14 cellular contexts compared by ENCODE assay signal in genomic region chr11:44621784-44622183, GRCh38. TPM values are rescaled to one million over a fixed set of nuclear protein-coding genes. Genes with fewer than 3 reads are reported as not detected.
DNase-seq lines count a peak whose midpoint lies in the region; ATAC-seq and TF ChIP-seq lines count a peak whose summit lies in the region.
"Had no signal": no experiment of that assay in that cellular context is flagged by ENCODE, and none has a peak within 500 bp of the region (broad histone marks: within the 10 kb centered on the region; RNA-seq: fewer than 3 reads in every experiment).

No MANE protein-coding gene starts in this region.

- H3K4me3 Mint-ChIP-seq in stimulated activated naive B cell treated with anti-CD40 and anti-IgM and Interleukin-4, amounts not matched to agents 10 μg/mL and 1 μg/mL and 100 μg/mL, for 72 hours = no peak overlapping the region

- no peaks in the 10 kb centered on the region for H3K27me3 Mint-ChIP-seq in stimulated activated naive B cell treated with anti-CD40 and anti-IgM and Interleukin-4, amounts not matched to agents 10 μg/mL and 1 μg/mL and 100 μg/mL, for 72 hours
- H3K27me3 Mint-ChIP-seq: naive thymus-derived CD8-positive, alpha-beta T cell had no signal

- no peaks in the 10 kb centered on the region for H3K27me3 ChIP-seq in Peyer's patch
- H3K27me3 ChIP-seq in effector memory CD4-positive, alpha-beta T cell (replicated peaks; ENCODE audit: control insufficient read depth, insufficient read depth, low read length, poor library complexity, severe bottlenecking) = no peaks in the 10 kb centered on the region
- H3K27me3 ChIP-seq: hepatocyte, left lung, thyroid gland had no signal

- H3K9me3 ChIP-seq in Peyer's patch = no peaks in the 10 kb centered on the region
- H3K9me3 ChIP-seq in effector memory CD4-positive, alpha-beta T cell (ENCODE audit: control insufficient read depth, low read length) = no peaks in the 10 kb centered on the region
- H3K9me3 ChIP-seq: left lung, thyroid gland had no signal

- peak; percentile 1 for DNase-seq in activated naive CD4-positive, alpha-beta T cell treated with Interleukin-2 at 50 U/mL for 16 hours
- no peak for DNase-seq in activated naive CD4-positive, alpha-beta T cell (lab: John Stamatoyannopoulos, UW)
- DNase-seq in Peyer's patch (peak in 2 of 3 donors; percentile 10 to 27), head of caudate nucleus (peak in 23 of 42 donors; percentile 1 to 42 (median 6)), kidney glomerular epithelial cell (lab: John Stamatoyannopoulos, UW) (no peak), NCI-H748 treated with DMSO at 0.1 percent for 48 hours (lab: John Stamatoyannopoulos, UW) (no peak)
- no peak for DNase-seq in stimulated activated naive B cell treated with anti-CD40 and anti-IgM and Interleukin-4, amounts not matched to agents 10 μg/mL and 1 μg/mL and 100 μg/mL, for 72 hours
- DNase-seq in effector memory CD4-positive, alpha-beta T cell = no peak
- DNase-seq: DMS 273 treated with DMSO at 0.1 percent for 48 hours had no signal

- intact Hi-C loops in head of caudate nucleus (cut with DNase I) = loop anchor here (2.0 to 10.0 kb wide), 4 partner anchors 106 to 483 kb away; partner anchors contain the start of gene TSPAN18

- peaks cover 0 to 14% (median 0%) of the 10 kb centered on the region in 3 donors for H3K36me3 ChIP-seq in Peyer's patch
- H3K36me3 ChIP-seq in effector memory CD4-positive, alpha-beta T cell (ENCODE audit: control insufficient read depth, insufficient read depth, low read length) = peaks cover 27% of the 10 kb centered on the region
- H3K36me3 ChIP-seq: thyroid gland had no signal

- H3K4me3 ChIP-seq in Peyer's patch = no peak overlapping the region
- no peak overlapping the region for H3K4me3 ChIP-seq in effector memory CD4-positive, alpha-beta T cell (ENCODE audit: insufficient read depth, low read depth, low read length, poor library complexity, severe bottlenecking)
- H3K4me3 ChIP-seq: hepatocyte, left lung, thyroid gland had no signal

- no peak for ATAC-seq in stimulated activated naive B cell treated with anti-CD40 and anti-IgM and Interleukin-4, amounts not matched to agents 10 μg/mL and 1 μg/mL and 100 μg/mL, for 72 hours (replicated peaks)

- peak overlapping the region; percentile 59 for H3K27ac Mint-ChIP-seq in stimulated activated naive B cell treated with anti-CD40 and anti-IgM and Interleukin-4, amounts not matched to agents 10 μg/mL and 1 μg/mL and 100 μg/mL, for 72 hours
- H3K27ac Mint-ChIP-seq: activated T-helper 2 cell treated with anti-CD3 and anti-CD28 coated beads, Interferon-gamma antibody, Interleukin-2, Interleukin-4, amounts not matched to agents 10 μg/mL and 5 μg/mL and 100 μg/mL, durations not matched to agents 14 hours and 24 hours and 36 hours had no signal

- H3K27ac ChIP-seq in Peyer's patch = no peak overlapping the region
- H3K27ac ChIP-seq in effector memory CD4-positive, alpha-beta T cell (ENCODE audit: insufficient read depth, low read length, poor library complexity, severe bottlenecking) = no peak overlapping the region
- H3K27ac ChIP-seq: hepatocyte, thyroid gland had no signal

- H3K36me3 Mint-ChIP-seq in stimulated activated naive B cell treated with anti-CD40 and anti-IgM and Interleukin-4, amounts not matched to agents 10 μg/mL and 1 μg/mL and 100 μg/mL, for 72 hours = peaks cover 55 to 71% of the 10 kb centered on the region in 2 donors

- no peak for TF ChIP-seq POLR2A in Peyer's patch (IDR thresholded peaks at IDR 0.05)

- TF ChIP-seq CTCF in Peyer's patch (IDR thresholded peaks at IDR 0.05) = no peak

- peaks cover 44 to 70% of the 10 kb centered on the region in 2 donors for H3K4me1 Mint-ChIP-seq in stimulated activated naive B cell treated with anti-CD40 and anti-IgM and Interleukin-4, amounts not matched to agents 10 μg/mL and 1 μg/mL and 100 μg/mL, for 72 hours

- H3K4me1 ChIP-seq in Peyer's patch = peaks cover 0 to 3% (median 0%) of the 10 kb centered on the region in 4 donors
- peaks cover 13% of the 10 kb centered on the region for H3K4me1 ChIP-seq in effector memory CD4-positive, alpha-beta T cell (ENCODE audit: control insufficient read depth, insufficient read depth, low read length, poor library complexity, severe bottlenecking)

- peaks cover 0 to 3% of the 10 kb centered on the region in 2 donors for H3K9me3 Mint-ChIP-seq in stimulated activated naive B cell treated with anti-CD40 and anti-IgM and Interleukin-4, amounts not matched to agents 10 μg/mL and 1 μg/mL and 100 μg/mL, for 72 hours
- H3K9me3 Mint-ChIP-seq: activated T-helper 2 cell treated with anti-CD3 and anti-CD28 coated beads, Interferon-gamma antibody, Interleukin-2, Interleukin-4, amounts not matched to agents 10 μg/mL and 5 μg/mL and 100 μg/mL, durations not matched to agents 14 hours and 24 hours and 36 hours had no signal

RNA-seq across cellular contexts. Expression of gene CD82, which starts 56.3 kb away (rescaled TPM):
- total RNA-seq in Peyer's patch = 100 to 1,000 TPM in 1 of 4 donors, 10 to 100 TPM in 3; 40.4 to 140 (median 78.4) TPM

Comparison
In these comparisons a context has a peak if more than half of its experiments do, and no peak if none do; other contexts are left out.
1. DNase-seq: peak in activated naive CD4-positive, alpha-beta T cell treated with Interleukin-2 at 50 U/mL for 16 hours (single experiment), Peyer's patch (2 of 3) and head of caudate nucleus (23 of 42); none in activated naive CD4-positive, alpha-beta T cell (0 of 4), stimulated activated naive B cell treated with anti-CD40 and anti-IgM and Interleukin-4, amounts not matched to agents 10 μg/mL and 1 μg/mL and 100 μg/mL, for 72 hours (single experiment), kidney glomerular epithelial cell (single experiment), effector memory CD4-positive, alpha-beta T cell (0 of 3) and NCI-H748 treated with DMSO at 0.1 percent for 48 hours (single experiment).